ENCODE assay signal across 10 cellular contexts in the genomic region with DNA sequence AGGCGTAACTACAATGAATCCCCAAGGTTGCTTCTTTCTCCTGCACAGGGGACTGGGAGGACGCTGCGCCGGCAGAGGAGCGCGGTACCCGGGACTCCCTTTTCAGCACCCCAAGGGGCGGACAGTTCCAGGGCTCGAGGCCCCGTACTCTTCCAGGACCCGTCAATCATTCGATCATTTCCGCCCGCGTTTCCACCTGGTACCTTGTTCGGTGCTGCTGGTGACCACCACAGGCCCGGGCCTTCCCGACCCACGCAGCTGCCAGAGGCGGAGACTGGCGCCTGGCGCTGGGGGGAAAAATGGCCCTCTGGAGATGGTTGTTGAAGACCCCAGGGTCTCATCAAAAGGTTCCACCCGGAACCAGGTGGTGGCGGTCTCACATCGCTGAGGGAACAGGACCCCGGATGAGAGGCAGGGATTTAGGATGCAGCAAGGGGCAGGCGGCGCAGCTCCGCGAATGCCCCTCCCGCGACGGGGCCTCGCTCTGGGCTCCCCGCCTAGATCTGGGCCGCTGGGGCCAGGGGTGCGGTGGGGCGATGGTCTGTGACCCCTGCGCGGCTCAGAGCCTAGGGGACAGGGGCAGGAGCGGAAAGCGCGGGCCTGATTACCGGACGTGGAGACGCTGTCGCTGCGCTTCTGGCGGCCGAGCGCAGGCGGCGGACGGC. TPM values are rescaled to one million over a fixed set of nuclear protein-coding genes. Genes with fewer than 3 reads are reported as not detected.
A peak's percentile ranks its signal among the peaks of the same experiment; 100 is the strongest.
DNase-seq lines count a peak whose midpoint lies in the region; ATAC-seq and TF ChIP-seq lines count a peak whose summit lies in the region.
"Had no signal": no experiment of that assay in that cellular context is flagged by ENCODE, and none has a peak within 500 bp of the region (broad histone marks: within the 10 kb centered on the region; RNA-seq: fewer than 3 reads in every experiment).

No MANE protein-coding gene starts in this region.

- intact Hi-C loops in ascending aorta (cut with DNase I) = no loop called here

- ATAC-seq in stimulated activated naive B cell treated with anti-CD40 and anti-IgM and Interleukin-4, amounts not matched to agents 10 μg/mL and 1 μg/mL and 100 μg/mL, for 72 hours (replicated peaks) = no peak
- no peak for ATAC-seq in GM21576 (IDR thresholded peaks at IDR 0.05; ENCODE audit: unreplicated experiment)

- DNase-seq in activated CD4-positive, alpha-beta T cell treated with anti-CD3 and anti-CD28 coated beads for 48 hours = peak; percentile 69
- DNase-seq in activated CD4-positive, alpha-beta T cell treated with anti-CD3 and anti-CD28 coated beads, Interleukin-2, amount 50 U/mL, for 4 hours = no peak
- DNase-seq in stimulated activated naive B cell treated with anti-CD40 and anti-IgM and Interleukin-4, amounts not matched to agents 10 μg/mL and 1 μg/mL and 100 μg/mL, for 72 hours = no peak
- no peak for DNase-seq in ascending aorta (ENCODE audit: low spot score in 2 of 2)
- DNase-seq in NCI-H1436 (lab: John Stamatoyannopoulos, UW) = no peak

- H3K4me1 ChIP-seq in iPS-18a (ENCODE audit: control insufficient read depth, low read depth, low read length) (peaks cover 18% of the 10 kb centered on the region), ascending aorta (peaks cover 6 to 17% of the 10 kb centered on the region in 2 donors)

- H3K4me1 Mint-ChIP-seq in activated naive CD8-positive, alpha-beta T cell (ENCODE audit: low read depth) = peaks cover 29% of the 10 kb centered on the region
- peaks cover 16 to 34% of the 10 kb centered on the region in 2 donors for H3K4me1 Mint-ChIP-seq in stimulated activated naive B cell treated with anti-CD40 and anti-IgM and Interleukin-4, amounts not matched to agents 10 μg/mL and 1 μg/mL and 100 μg/mL, for 72 hours

- no peaks in the 10 kb centered on the region for H3K9me3 ChIP-seq in iPS-18a (ENCODE audit: control insufficient read depth, low read depth, low read length)
- H3K9me3 ChIP-seq in ascending aorta = no peaks in the 10 kb centered on the region
- H3K9me3 ChIP-seq: Peyer's patch had no signal

- peaks cover 42% of the 10 kb centered on the region for H3K27me3 Mint-ChIP-seq in activated naive CD8-positive, alpha-beta T cell
- peaks cover 73 to 89% of the 10 kb centered on the region in 2 donors for H3K27me3 Mint-ChIP-seq in stimulated activated naive B cell treated with anti-CD40 and anti-IgM and Interleukin-4, amounts not matched to agents 10 μg/mL and 1 μg/mL and 100 μg/mL, for 72 hours

- no peaks in the 10 kb centered on the region for H3K9me3 Mint-ChIP-seq in activated naive CD8-positive, alpha-beta T cell (ENCODE audit: low read depth)
- peaks cover 0 to 1% of the 10 kb centered on the region in 2 donors for H3K9me3 Mint-ChIP-seq in stimulated activated naive B cell treated with anti-CD40 and anti-IgM and Interleukin-4, amounts not matched to agents 10 μg/mL and 1 μg/mL and 100 μg/mL, for 72 hours
- H3K9me3 Mint-ChIP-seq: activated T-helper 2 cell treated with anti-CD3 and anti-CD28 coated beads, Interferon-gamma antibody, Interleukin-2, Interleukin-4, amounts not matched to agents 10 μg/mL and 5 μg/mL and 100 μg/mL, durations not matched to agents 14 hours and 24 hours and 36 hours had no signal

- H3K36me3 ChIP-seq in iPS-18a (ENCODE audit: control insufficient read depth, low read depth, low read length) (no peaks in the 10 kb centered on the region), ascending aorta (no peaks in the 10 kb centered on the region)
- H3K36me3 ChIP-seq: Peyer's patch had no signal

- peak overlapping the region; percentile 1 for H3K4me3 Mint-ChIP-seq in activated naive CD8-positive, alpha-beta T cell
- peak overlapping the region in 1 of 2 donors; percentile 39 for H3K4me3 Mint-ChIP-seq in stimulated activated naive B cell treated with anti-CD40 and anti-IgM and Interleukin-4, amounts not matched to agents 10 μg/mL and 1 μg/mL and 100 μg/mL, for 72 hours

- H3K4me3 ChIP-seq in iPS-18a (ENCODE audit: low read length) (peak overlapping the region; percentile 38), ascending aorta (peak overlapping the region in 1 of 2 donors; percentile 9)
- H3K4me3 ChIP-seq: Peyer's patch had no signal

- no peaks in the 10 kb centered on the region for H3K36me3 Mint-ChIP-seq in activated naive CD8-positive, alpha-beta T cell
- no peaks in the 10 kb centered on the region for H3K36me3 Mint-ChIP-seq in stimulated activated naive B cell treated with anti-CD40 and anti-IgM and Interleukin-4, amounts not matched to agents 10 μg/mL and 1 μg/mL and 100 μg/mL, for 72 hours

- H3K27me3 ChIP-seq in iPS-18a (ENCODE audit: control insufficient read depth, insufficient read depth, low read length) = peaks cover 98% of the 10 kb centered on the region
- H3K27me3 ChIP-seq in ascending aorta = peaks cover 40% of the 10 kb centered on the region

- H3K9ac ChIP-seq in iPS-18a (ENCODE audit: low read length) = no peak overlapping the region

- no peak for TF ChIP-seq CTCF in ascending aorta (IDR thresholded peaks at IDR 0.05)

- H3K27ac Mint-ChIP-seq in activated naive CD8-positive, alpha-beta T cell = no peak overlapping the region
- peak overlapping the region; percentile 31 for H3K27ac Mint-ChIP-seq in stimulated activated naive B cell treated with anti-CD40 and anti-IgM and Interleukin-4, amounts not matched to agents 10 μg/mL and 1 μg/mL and 100 μg/mL, for 72 hours
- H3K27ac Mint-ChIP-seq: activated T-helper 2 cell treated with anti-CD3 and anti-CD28 coated beads, Interferon-gamma antibody, Interleukin-2, Interleukin-4, amounts not matched to agents 10 μg/mL and 5 μg/mL and 100 μg/mL, durations not matched to agents 14 hours and 24 hours and 36 hours had no signal

- H3K27ac ChIP-seq in iPS-18a (ENCODE audit: low read length) = no peak overlapping the region
- H3K27ac ChIP-seq in ascending aorta = no peak overlapping the region
- H3K27ac ChIP-seq: Peyer's patch had no signal

RNA-seq across cellular contexts. Expression of a gene that starts 0.7 kb away (rescaled TPM):
- total RNA-seq in ascending aorta = not detected
- total RNA-seq: activated T-helper 2 cell treated with anti-CD3 and anti-CD28 coated beads, Interferon-gamma antibody, Interleukin-2, Interleukin-4, amounts not matched to agents 10 μg/mL and 5 μg/mL and 100 μg/mL, durations not matched to agents 14 hours and 24 hours and 36 hours; Peyer's patch had no signal

RNA-seq across cellular contexts. Expression of a gene that starts 23.3 kb away (rescaled TPM):
- total RNA-seq in ascending aorta = 19.5 TPM
